ENCODE assay signal across 8 cellular contexts in the genomic region with DNA sequence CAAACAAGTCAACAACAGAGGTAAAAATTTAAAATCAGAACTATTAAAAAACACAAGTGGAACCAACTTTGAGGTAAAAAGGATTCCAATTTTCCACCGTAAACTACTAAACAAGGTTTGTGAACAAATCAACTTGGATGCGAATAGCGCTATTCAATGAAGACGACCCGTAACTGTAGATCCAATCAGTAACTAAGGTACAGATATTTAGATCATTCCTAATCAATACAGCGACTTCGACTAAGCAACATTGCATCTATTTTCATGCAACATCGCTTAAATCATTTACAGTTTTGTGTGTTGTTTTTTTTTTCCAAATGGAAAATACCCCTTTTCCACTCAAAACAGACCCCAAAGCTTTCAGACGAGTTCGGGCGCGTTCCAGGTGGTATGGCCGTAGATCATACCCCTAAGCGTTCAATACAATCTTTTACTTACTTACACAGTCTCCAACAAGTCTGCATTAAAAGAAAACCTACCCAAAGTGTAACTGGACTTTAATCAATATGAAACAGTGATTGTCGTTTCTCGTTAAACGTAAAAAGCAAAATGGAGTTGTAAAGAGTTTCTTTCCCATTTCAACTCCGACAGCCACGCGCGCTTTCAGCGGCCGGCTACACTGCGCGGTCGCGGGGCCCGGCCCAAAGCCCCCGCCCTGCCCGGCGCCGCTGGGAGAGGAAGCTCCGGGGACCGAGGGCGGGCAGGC. TPM values are rescaled to one million over a fixed set of nuclear protein-coding genes. Genes with fewer than 3 reads are reported as not detected.
DNase-seq lines count a peak whose midpoint lies in the region; ATAC-seq and TF ChIP-seq lines count a peak whose summit lies in the region.

No MANE protein-coding gene starts in this region.

- H3K36me3 ChIP-seq in body of pancreas (replicated peaks in 1 of 2; ENCODE audit: insufficient read depth in 1 of 2, low read depth in 2 of 2): no peaks in the 10 kb centered on the region
- H3K36me3 ChIP-seq in lung (ENCODE audit: control insufficient read depth in 2 of 2, insufficient read depth in 2 of 2, low read length in 2 of 2): peaks cover 0 to 6% of the 10 kb centered on the region in 2 donors
- H3K36me3 ChIP-seq in upper lobe of left lung: peaks cover 0 to 13% (median 4%) of the 10 kb centered on the region in 4 donors

- TF ChIP-seq EP300 in upper lobe of left lung (IDR thresholded peaks at IDR 0.05): no peak

- peak overlapping the region; percentile 93 to 99 (median 96) for H3K27ac ChIP-seq in body of pancreas
- peak overlapping the region; percentile 94 to 100 for H3K27ac ChIP-seq in lung (ENCODE audit: low read depth in 1 of 2, low read length in 1 of 2)
- H3K27ac ChIP-seq in upper lobe of left lung: peak overlapping the region; percentile 97 to 100 (median 98)

- peaks cover 66% of the 10 kb centered on the region for H3K4me1 ChIP-seq in body of pancreas
- H3K4me1 ChIP-seq in lung (ENCODE audit: control insufficient read depth in 2 of 2, insufficient read depth in 2 of 2, low read length in 2 of 2): peaks cover 21 to 27% of the 10 kb centered on the region in 2 donors
- H3K4me1 ChIP-seq in upper lobe of left lung: peaks cover 68 to 78% (median 69%) of the 10 kb centered on the region in 4 donors

- 0 to 1% methylated on average over 35 of the region's 35 CpGs for WGBS in body of pancreas, 2 donors
- WGBS in lung, 2 donors: 0 to 1% methylated on average over 34 to 35 of the region's 35 CpGs
- 1% methylated on average over 28 to 35 of the region's 35 CpGs for WGBS in upper lobe of left lung, 2 donors

- TF ChIP-seq POLR2A in body of pancreas (IDR thresholded peaks at IDR 0.05) (no peak), upper lobe of left lung (IDR thresholded peaks at IDR 0.05) (no peak)

- H3K4me3 ChIP-seq in body of pancreas: peak overlapping the region; percentile 24 to 79
- H3K4me3 ChIP-seq in lung: peak overlapping the region; percentile 86
- peak overlapping the region; percentile 70 to 93 (median 84) for H3K4me3 ChIP-seq in upper lobe of left lung

- no peaks in the 10 kb centered on the region for H3K27me3 ChIP-seq in body of pancreas
- no peaks in the 10 kb centered on the region for H3K27me3 ChIP-seq in lung (ENCODE audit: control insufficient read depth, insufficient read depth)
- no peaks in the 10 kb centered on the region for H3K27me3 ChIP-seq in upper lobe of left lung

- no peak for TF ChIP-seq CTCF in body of pancreas (IDR thresholded peaks at IDR 0.05)
- no peak for TF ChIP-seq CTCF in lung (IDR thresholded peaks at IDR 0.05; ENCODE audit: control extremely low read depth, extremely low read depth)
- no peak for TF ChIP-seq CTCF in upper lobe of left lung (IDR thresholded peaks at IDR 0.05)

- H3K9me3 ChIP-seq in body of pancreas (no peaks in the 10 kb centered on the region), lung (ENCODE audit: control insufficient read depth in 2 of 2, insufficient read depth in 1 of 2, low read length in 1 of 2) (no peaks in the 10 kb centered on the region), upper lobe of left lung (no peaks in the 10 kb centered on the region)

- intact Hi-C loops in body of pancreas (cut with DNase I): no loop called here

- peak; percentile 24 for ATAC-seq in body of pancreas
- ATAC-seq in lung (ENCODE audit: insufficient read depth, low FRiP score): no peak
- ATAC-seq in upper lobe of left lung (ENCODE audit: low FRiP score in 2 of 2): peak; percentile 6 to 54
- ATAC-seq in GM19351 (IDR thresholded peaks at IDR 0.05; ENCODE audit: unreplicated experiment): no peak
- no peak for ATAC-seq in GM18861 (IDR thresholded peaks at IDR 0.05; ENCODE audit: unreplicated experiment)

- peak; percentile 11 for DNase-seq in stimulated activated CD8-positive, alpha-beta memory T cell treated with anti-CD3 and anti-CD28 coated beads, Interleukin-15, amount 100 ng/mL, for 1 hour (ENCODE audit: low read depth)
- no peak for DNase-seq in stimulated activated CD8-positive, alpha-beta memory T cell treated with anti-CD3 and anti-CD28 coated beads, Interleukin-4, amount 100 ng/mL, for 48 hours
- no peak for DNase-seq in body of pancreas
- DNase-seq in lung (ENCODE audit: low spot score): no peak
- no peak for DNase-seq in upper lobe of left lung
- DNase-seq in RKO (ENCODE audit: low spot score): no peak

RNA-seq across cellular contexts. Expression of a gene that starts 0.8 kb away (rescaled TPM):
- total RNA-seq in body of pancreas: 100 to 1,000 TPM; 216 to 252 TPM
- total RNA-seq in lung: 100 to 1,000 TPM; 352 to 567 TPM
- polyA plus RNA-seq in lung: 100 to 1,000 TPM; 269 to 513 TPM
- total RNA-seq in upper lobe of left lung: 100 to 1,000 TPM; 206 to 611 (median 456) TPM

RNA-seq across cellular contexts. Expression of a gene that starts 1.2 kb away (rescaled TPM):
- 10 to 100 TPM; 14.0 to 59.0 TPM for total RNA-seq in body of pancreas
- 10 to 100 TPM; 15.8 to 49.0 TPM for total RNA-seq in lung
- 10 to 100 TPM; 26.8 to 33.4 TPM for polyA plus RNA-seq in lung
- total RNA-seq in upper lobe of left lung: 10 to 100 TPM; 21.8 to 52.3 (median 39.5) TPM

RNA-seq across cellular contexts. Expression of a gene that starts 11.3 kb away (rescaled TPM):
- total RNA-seq in body of pancreas (10 to 100 TPM; 10.9 to 27.7 TPM), lung (10 to 100 TPM in 1 of 2 donors, 1 to 10 TPM in 1; 9.5 to 12.4 TPM), upper lobe of left lung (10 to 100 TPM in 3 of 6 donors, 1 to 10 TPM in 3; 2.3 to 59.7 (median 11.4) TPM)
- 1 to 10 TPM; 3.8 to 8.0 TPM for polyA plus RNA-seq in lung

RNA-seq across cellular contexts. Expression of a gene that starts 18.1 kb away (rescaled TPM):
- 1 to 10 TPM; 1.6 to 5.4 TPM for total RNA-seq in body of pancreas
- total RNA-seq in lung: 10 to 100 TPM; 14.0 to 20.1 TPM
- 1 to 10 TPM; 8.6 to 9.1 TPM for polyA plus RNA-seq in lung
- 10 to 100 TPM in 2 of 6 donors, 1 to 10 TPM in 4; 1.0 to 23.9 (median 8.0) TPM for total RNA-seq in upper lobe of left lung

RNA-seq across cellular contexts. Expression of a gene that starts 52.8 kb away (rescaled TPM):
- total RNA-seq in body of pancreas (100 to 1,000 TPM; 150 to 246 TPM), lung (100 to 1,000 TPM; 106 to 464 TPM), upper lobe of left lung (100 to 1,000 TPM; 174 to 603 (median 445) TPM)
- polyA plus RNA-seq in lung: 100 to 1,000 TPM; 567 to 879 TPM

Comparison
In these comparisons a context has a peak if more than half of its experiments do, and no peak if none do; other contexts are left out.
1. ATAC-seq: peak in body of pancreas (single experiment) and upper lobe of left lung (2 of 2); none in lung (single experiment), GM19351 (single experiment) and GM18861 (single experiment).
2. Peak in every context shown above with its lines, with median percentiles within 50 percentile points of each other: H3K27ac ChIP-seq and H3K4me3 ChIP-seq.